ENCODE assay signal across 8 cellular contexts in genomic region chr5:29543501-29543900, GRCh38.
"Had no signal": no experiment of that assay in that cellular context is flagged by ENCODE, and none has a peak within 500 bp of the region (broad histone marks: within the 10 kb centered on the region; RNA-seq: fewer than 3 reads in every experiment).

No MANE protein-coding gene starts in this region.

- H3K4me3 ChIP-seq: GM23248, HAP-1, K562 had no signal

- H3K9me3 ChIP-seq: HAP-1 had no signal

- H3K9ac ChIP-seq: GM23248 had no signal

- DNase-seq: GM23248, GOT3, H7, HFFc6, IMR-90 had no signal

- H3K27ac ChIP-seq: GM23248 had no signal

- H2AFZ ChIP-seq: GM23248 had no signal

- H3K36me3 ChIP-seq: HAP-1 had no signal

- H3K4me3 Mint-ChIP-seq: HFFc6 had no signal

- H3K4me1 ChIP-seq: HAP-1 had no signal

- H3K27ac Mint-ChIP-seq: HFFc6 had no signal

- ATAC-seq: HCT116, K562 had no signal
